22 cellular contexts compared by ENCODE assay signal in the genomic region with DNA sequence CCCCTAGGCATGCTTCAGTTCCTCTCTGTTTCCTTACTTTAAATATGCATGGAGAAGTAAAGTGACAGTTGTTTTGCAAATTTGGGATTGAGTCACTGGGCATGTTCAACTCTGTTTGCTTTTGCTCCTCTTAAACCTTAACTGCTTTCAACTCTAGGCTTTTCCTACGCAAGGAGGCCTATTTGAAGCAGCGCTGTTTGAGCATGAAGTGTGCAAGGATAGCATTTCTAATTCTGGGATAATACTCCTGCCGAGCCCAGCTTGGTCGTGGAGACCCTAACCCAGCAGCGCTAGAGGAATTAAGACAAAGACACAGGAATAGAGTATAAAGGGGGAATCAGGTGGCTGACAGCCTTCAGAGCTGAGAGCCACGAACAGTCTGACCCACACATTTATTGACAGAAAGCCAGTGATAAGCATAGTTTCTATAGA.
A peak's percentile ranks its signal among the peaks of the same experiment; 100 is the strongest.
DNase-seq lines count a peak whose midpoint lies in the region; ATAC-seq, FAIRE-seq and TF ChIP-seq lines count a peak whose summit lies in the region.
"Had no signal": no experiment of that assay in that cellular context is flagged by ENCODE, and none has a peak within 500 bp of the region (broad histone marks: within the 10 kb centered on the region; RNA-seq: fewer than 3 reads in every experiment).

No MANE protein-coding gene starts in this region.

- H3K36me3 Mint-ChIP-seq in nephron (ENCODE audit: low read depth) = no peaks in the 10 kb centered on the region
- H3K36me3 Mint-ChIP-seq: activated naive CD4-positive, alpha-beta T cell treated with anti-CD3 and anti-CD28 coated beads, Interleukin-2, amount 10 ng/mL, durations not matched to agents 7 days and 5 days had no signal

- DNase-seq in ELF-1 (ENCODE audit: low read depth, low spot score) = peak; percentile 74
- DNase-seq in NCI-H526 treated with DMSO at 0.1 percent for 48 hours (lab: John Stamatoyannopoulos, UW) = peak; percentile 78
- DNase-seq in foreskin keratinocyte = peak; percentile 15 to 37
- DNase-seq in substantia nigra (lab: John Stamatoyannopoulos, UW) = no peak
- DNase-seq in GM10266 (ENCODE audit: extremely low spot score) = no peak
- DNase-seq in small intestine = no peak
- no peak for DNase-seq in prostate gland (ENCODE audit: low spot score)
- DNase-seq: activated CD4-positive, alpha-beta memory T cell treated with anti-CD3 and anti-CD28 coated beads, Interleukin-2, amount 10 ng/mL, durations not matched to agents 7 days and 5 days; activated naive CD4-positive, alpha-beta T cell treated with anti-CD3 and anti-CD28 coated beads, Interleukin-2, amount 10 ng/mL, durations not matched to agents 7 days and 5 days; activated T-cell treated with anti-CD3 and anti-CD28 coated beads, Interleukin-2, amount 50 U/mL, for 24 hours; C1 segment of cervical spinal cord; GDM1; lower lobe of right lung; naive thymus-derived CD8-positive, alpha-beta T cell; NCI-H1417 treated with DMSO at 0.1 percent for 48 hours; NCI-H226 had no signal

- intact Hi-C loops in prostate gland (cut with DNase I) = no loop called here

- no peak for FAIRE-seq in small intestine (lab: Jason Lieb, UNC)
- FAIRE-seq: endothelial cell of umbilical vein, GM12878 had no signal

- TF ChIP-seq CTCF in foreskin keratinocyte (conservative IDR thresholded peaks at IDR 0.05) (no peak), nephron (IDR thresholded peaks at IDR 0.05; ENCODE audit: unreplicated experiment in 3 of 3) (no peak), GM10266 (IDR thresholded peaks at IDR 0.05; ENCODE audit: control insufficient read depth, insufficient read depth, low read depth, missing control alignments) (no peak), prostate gland (IDR thresholded peaks at IDR 0.05) (no peak)

- H3K27me3 ChIP-seq in foreskin keratinocyte (no peaks in the 10 kb centered on the region), small intestine (ENCODE audit: control insufficient read depth in 2 of 2, insufficient read depth in 2 of 2, low read length in 2 of 2) (no peaks in the 10 kb centered on the region), prostate gland (replicated peaks; ENCODE audit: insufficient read depth) (no peaks in the 10 kb centered on the region)
- H3K27me3 ChIP-seq: ascending aorta had no signal

- H3K27ac Mint-ChIP-seq in nephron = peak overlapping the region in 2 of 3 experiments; percentile 51 to 61
- H3K27ac Mint-ChIP-seq: activated CD4-positive, alpha-beta memory T cell treated with anti-CD3 and anti-CD28 coated beads, Interleukin-2, amount 10 ng/mL, durations not matched to agents 7 days and 5 days; activated naive CD4-positive, alpha-beta T cell treated with anti-CD3 and anti-CD28 coated beads, Interleukin-2, amount 10 ng/mL, durations not matched to agents 7 days and 5 days; activated T-cell treated with anti-CD3 and anti-CD28 coated beads, Interleukin-2, amount 50 U/mL, for 24 hours; naive thymus-derived CD8-positive, alpha-beta T cell; T-helper 1 cell treated with Interleukin-12 subunit alpha and Interleukin-12 subunit beta and Interleukin-4 antibody, amounts not matched to agents 30 μg/mL and 1 μg/mL, for 36 hours had no signal

- H3K4me1 Mint-ChIP-seq in nephron = no peaks in the 10 kb centered on the region
- H3K4me1 Mint-ChIP-seq: activated CD4-positive, alpha-beta memory T cell treated with anti-CD3 and anti-CD28 coated beads, Interleukin-2, amount 10 ng/mL, durations not matched to agents 7 days and 5 days; activated naive CD4-positive, alpha-beta T cell treated with anti-CD3 and anti-CD28 coated beads, Interleukin-2, amount 10 ng/mL, durations not matched to agents 7 days and 5 days; naive thymus-derived CD8-positive, alpha-beta T cell had no signal

- H3K27ac ChIP-seq in foreskin keratinocyte (no peak overlapping the region), substantia nigra (ENCODE audit: low read depth, low read length, poor library complexity, severe bottlenecking) (no peak overlapping the region), small intestine (ENCODE audit: low read depth in 1 of 2, low read length in 1 of 2) (no peak overlapping the region), prostate gland (no peak overlapping the region)
- H3K27ac ChIP-seq: ascending aorta, lower lobe of right lung, thoracic aorta had no signal

- H3K9me3 ChIP-seq in small intestine (ENCODE audit: control insufficient read depth, low read depth) (peaks cover 1% of the 10 kb centered on the region), prostate gland (no peaks in the 10 kb centered on the region)
- H3K9me3 ChIP-seq: ascending aorta, lower lobe of right lung, thoracic aorta had no signal

- H3K9me3 Mint-ChIP-seq in nephron = no peaks in the 10 kb centered on the region

- TF ChIP-seq POLR2A in prostate gland (IDR thresholded peaks at IDR 0.05) = no peak

- H3K4me3 Mint-ChIP-seq in nephron = no peak overlapping the region
- H3K4me3 Mint-ChIP-seq: activated CD4-positive, alpha-beta memory T cell treated with anti-CD3 and anti-CD28 coated beads, Interleukin-2, amount 10 ng/mL, durations not matched to agents 7 days and 5 days; activated naive CD4-positive, alpha-beta T cell treated with anti-CD3 and anti-CD28 coated beads, Interleukin-2, amount 10 ng/mL, durations not matched to agents 7 days and 5 days; activated T-cell treated with anti-CD3 and anti-CD28 coated beads, Interleukin-2, amount 50 U/mL, for 24 hours; naive thymus-derived CD8-positive, alpha-beta T cell; T-helper 1 cell treated with Interleukin-12 subunit alpha and Interleukin-12 subunit beta and Interleukin-4 antibody, amounts not matched to agents 30 μg/mL and 1 μg/mL, for 36 hours had no signal

- no peaks in the 10 kb centered on the region for H3K27me3 Mint-ChIP-seq in nephron (ENCODE audit: low read depth)
- H3K27me3 Mint-ChIP-seq: activated CD4-positive, alpha-beta memory T cell treated with anti-CD3 and anti-CD28 coated beads, Interleukin-2, amount 10 ng/mL, durations not matched to agents 7 days and 5 days; activated naive CD4-positive, alpha-beta T cell treated with anti-CD3 and anti-CD28 coated beads, Interleukin-2, amount 10 ng/mL, durations not matched to agents 7 days and 5 days; activated T-cell treated with anti-CD3 and anti-CD28 coated beads, Interleukin-2, amount 50 U/mL, for 24 hours; naive thymus-derived CD8-positive, alpha-beta T cell had no signal

- WGBS in small intestine, 3 donors = 34 to 48% (median 44%) methylated on average over 6 of the region's 6 CpGs
- 24% methylated on average over 6 of the region's 6 CpGs for WGBS in prostate gland

- H3K4me3 ChIP-seq in small intestine (ENCODE audit: low read depth in 1 of 2, low read length in 2 of 2) (no peak overlapping the region), prostate gland (no peak overlapping the region)
- H3K4me3 ChIP-seq: ascending aorta, GM12878, lower lobe of right lung, thoracic aorta had no signal

- H3K4me1 ChIP-seq in foreskin keratinocyte (no peaks in the 10 kb centered on the region), small intestine (ENCODE audit: control insufficient read depth in 2 of 2, insufficient read depth in 1 of 2, low read depth in 1 of 2, low read length in 1 of 2) (no peaks in the 10 kb centered on the region), prostate gland (replicated peaks) (no peaks in the 10 kb centered on the region)
- H3K4me1 ChIP-seq: ascending aorta, lower lobe of right lung had no signal

- H3K36me3 ChIP-seq in small intestine (ENCODE audit: control insufficient read depth in 2 of 2, insufficient read depth in 2 of 2, low read length in 2 of 2) (no peaks in the 10 kb centered on the region), prostate gland (no peaks in the 10 kb centered on the region)
- H3K36me3 ChIP-seq: ascending aorta, lower lobe of right lung, thoracic aorta had no signal

- ATAC-seq in foreskin keratinocyte = peak; percentile 54
- ATAC-seq: GM12878; naive thymus-derived CD8-positive, alpha-beta T cell had no signal

Comparison
In these comparisons a context has a peak if more than half of its experiments do, and no peak if none do; other contexts are left out.
1. DNase-seq: peak in ELF-1 (single experiment), NCI-H526 treated with DMSO at 0.1 percent for 48 hours (single experiment) and foreskin keratinocyte (2 of 2); none in substantia nigra (0 of 49), GM10266 (single experiment), small intestine (single experiment) and prostate gland (single experiment).